ENCODE assay signal across 8 cellular contexts in the genomic region with DNA sequence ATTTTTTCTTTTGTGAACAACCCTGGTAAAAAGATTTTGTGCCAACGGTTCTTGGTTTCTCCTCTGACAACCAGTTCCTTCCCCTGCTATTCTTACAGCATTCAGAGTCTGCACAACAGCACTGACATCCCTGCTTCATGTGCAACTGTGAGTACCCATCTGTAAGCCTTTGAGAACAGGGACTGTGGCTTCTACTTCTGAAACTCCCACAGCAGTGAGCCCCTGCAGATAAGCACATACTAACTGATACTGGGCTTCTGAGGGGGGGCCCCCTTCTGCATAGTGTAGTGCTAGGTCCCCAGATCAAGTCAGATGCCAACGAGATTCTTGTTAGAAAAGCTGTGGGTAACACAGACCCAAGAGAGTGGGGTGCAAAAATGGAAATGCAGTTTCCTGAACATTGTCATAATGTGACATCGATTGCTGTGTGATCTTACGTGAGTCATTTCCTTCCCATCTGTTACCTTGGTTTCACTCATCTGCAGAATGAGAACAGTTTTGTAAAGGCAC. TPM values are rescaled to one million over a fixed set of nuclear protein-coding genes. Genes with fewer than 3 reads are reported as not detected.
DNase-seq lines count a peak whose midpoint lies in the region; ATAC-seq and TF ChIP-seq lines count a peak whose summit lies in the region.

No MANE protein-coding gene starts in this region.

- H3K27me3 Mint-ChIP-seq in mesothelial cell of epicardium (ENCODE audit: low read depth) = peaks cover 8% of the 10 kb centered on the region

- H3K27ac Mint-ChIP-seq in mesothelial cell of epicardium = no peak overlapping the region

- H3K27ac ChIP-seq in prostate gland (no peak overlapping the region), caudate nucleus (ENCODE audit: low read depth, low read length) (no peak overlapping the region)

- DNase-seq in left cardiac atrium (no peak), Right ventricle myocardium inferior (ENCODE audit: missing footprints) (no peak), lung microvascular endothelial cell (ENCODE audit: low read depth in 2 of 2) (peak; percentile 67 to 71), prostate gland (ENCODE audit: low spot score) (no peak), caudate nucleus (lab: John Stamatoyannopoulos, UW) (no peak), mesothelial cell of epicardium (ENCODE audit: low spot score in 2 of 2, unreplicated experiment in 2 of 2) (no peak)
- peak; percentile 44 to 84 for DNase-seq in activated CD4-positive, alpha-beta T cell treated with anti-CD3 and anti-CD28 coated beads, Interleukin-2, amount 50 U/mL, for 24 hours (ENCODE audit: low read depth in 1 of 2, low spot score in 1 of 2)

- no peaks in the 10 kb centered on the region for H3K36me3 ChIP-seq in prostate gland

- H3K4me1 Mint-ChIP-seq in mesothelial cell of epicardium = peaks cover 2% of the 10 kb centered on the region

- H3K27me3 ChIP-seq in prostate gland (replicated peaks; ENCODE audit: insufficient read depth) = no peaks in the 10 kb centered on the region

- no peaks in the 10 kb centered on the region for H3K9me3 Mint-ChIP-seq in mesothelial cell of epicardium

- ATAC-seq in left cardiac atrium (peak; percentile 24 to 68), Right ventricle myocardium inferior (no peak), HG03457 (IDR thresholded peaks at IDR 0.05; ENCODE audit: unreplicated experiment) (peak; percentile 72)

- H3K4me3 Mint-ChIP-seq in mesothelial cell of epicardium = no peak overlapping the region

- WGBS in prostate gland = 55% methylated on average over 4 of the region's 4 CpGs

- H3K4me1 ChIP-seq in prostate gland (replicated peaks) = no peaks in the 10 kb centered on the region

- no peak for TF ChIP-seq POLR2A in prostate gland (IDR thresholded peaks at IDR 0.05)

- H3K9me3 ChIP-seq in prostate gland = no peaks in the 10 kb centered on the region

- no peak overlapping the region for H3K4me3 ChIP-seq in prostate gland

- TF ChIP-seq CTCF in prostate gland (IDR thresholded peaks at IDR 0.05) (no peak), mesothelial cell of epicardium (IDR thresholded peaks at IDR 0.05; ENCODE audit: unreplicated experiment) (no peak)

- no peaks in the 10 kb centered on the region for H3K36me3 Mint-ChIP-seq in mesothelial cell of epicardium

- intact Hi-C loops in left cardiac atrium (cut with DNase I) = no loop called here
- intact Hi-C loops in Right ventricle myocardium inferior (cut with DNase I) = no loop called here
- intact Hi-C loops in prostate gland (cut with DNase I) = no loop called here

RNA-seq across cellular contexts. Expression of gene NINJ2, which starts 11.1 kb away (rescaled TPM):
- total RNA-seq in left cardiac atrium (1 to 10 TPM; 5.2 to 7.0 TPM), Right ventricle myocardium inferior (8.6 TPM), lung microvascular endothelial cell (0.79 and 1.7 TPM in 2 replicates), prostate gland (10 to 100 TPM in 1 of 2 donors, 1 to 10 TPM in 1; 1.1 to 17.3 TPM), mesothelial cell of epicardium (0.69 to 1.6 TPM (median 1.1 TPM) in 3 replicates)

Comparison
In these comparisons a context has a peak if more than half of its experiments do, and no peak if none do; other contexts are left out.
1. DNase-seq: peak in activated CD4-positive, alpha-beta T cell treated with anti-CD3 and anti-CD28 coated beads, Interleukin-2, amount 50 U/mL, for 24 hours (2 of 2) and lung microvascular endothelial cell (2 of 2); none in left cardiac atrium (single experiment), Right ventricle myocardium inferior (single experiment), prostate gland (single experiment), caudate nucleus (0 of 61) and mesothelial cell of epicardium (0 of 2).